ENCODE assay signal across 29 cellular contexts in genomic region chr2:9279426-9279825, GRCh38.
"Had no signal": no experiment of that assay in that cellular context is flagged by ENCODE, and none has a peak within 500 bp of the region (broad histone marks: within the 10 kb centered on the region; RNA-seq: fewer than 3 reads in every experiment).

No MANE protein-coding gene starts in this region.

- H3K27ac ChIP-seq: ascending aorta, cardiac muscle cell, colonic mucosa, WERI-Rb-1 had no signal

- H3K9me3 ChIP-seq: ascending aorta, colonic mucosa, MG63 had no signal

- H3K36me3 ChIP-seq: cardiac muscle cell, colonic mucosa had no signal

- FAIRE-seq: RCC 7860 had no signal

- DNase-seq: activated CD4-positive, alpha-beta memory T cell treated with anti-CD3 and anti-CD28 coated beads, Interleukin-2, amount 10 ng/mL, durations not matched to agents 7 days and 5 days; activated CD4-positive, alpha-beta T cell treated with anti-CD3 and anti-CD28 coated beads for 1 hour; activated CD4-positive, alpha-beta T cell treated with anti-CD3 and anti-CD28 coated beads for 48 hours; activated CD4-positive, CD25-positive, alpha-beta regulatory T cell; activated CD8-positive, alpha-beta memory T cell treated with anti-CD3 and anti-CD28 coated beads for 24 hours; activated CD8-positive, alpha-beta memory T cell treated with anti-CD3 and anti-CD28 coated beads, Interleukin-2, amount 10 ng/mL, durations not matched to agents 7 days and 5 days; activated CD8-positive, alpha-beta memory T cell treated with anti-CD3 and anti-CD28 coated beads, Interleukin-2, amount 50 U/mL, for 48 hours; activated effector memory CD4-positive, alpha-beta T cell treated with Interleukin-2 at 50 U/mL for 16 hours; activated naive CD4-positive, alpha-beta T cell treated with anti-CD3 and anti-CD28 coated beads, Interleukin-2, amount 10 ng/mL, durations not matched to agents 7 days and 5 days; activated T-cell treated with anti-CD3 and anti-CD28 coated beads, Interleukin-2, amount 50 U/mL, for 48 hours; amniotic stem cell; colonic mucosa; Kasumi-1; MG63; NCI-H1048; NCI-H2227 treated with DMSO at 0.1 percent for 48 hours; NCI-H446; NCI-H526 treated with DMSO at 0.1 percent for 48 hours; NCI-H774; PC-3; Right ventricle myocardium superior; SW 1271; T-helper 1 cell; T-helper 2 cell; T-helper 9 cell; WERI-Rb-1 had no signal

- ATAC-seq: activated CD8-positive, alpha-beta memory T cell treated with anti-CD3 and anti-CD28 coated beads, Interleukin-2, amount 10 ng/mL, durations not matched to agents 7 days and 5 days; PC-3 had no signal

- H3K27me3 ChIP-seq: ascending aorta, cardiac muscle cell, colonic mucosa, MG63 had no signal

- H3K4me3 ChIP-seq: ascending aorta, cardiac muscle cell, colonic mucosa, MG63 had no signal
